ENCODE assay signal across 10 cellular contexts in the genomic region with DNA sequence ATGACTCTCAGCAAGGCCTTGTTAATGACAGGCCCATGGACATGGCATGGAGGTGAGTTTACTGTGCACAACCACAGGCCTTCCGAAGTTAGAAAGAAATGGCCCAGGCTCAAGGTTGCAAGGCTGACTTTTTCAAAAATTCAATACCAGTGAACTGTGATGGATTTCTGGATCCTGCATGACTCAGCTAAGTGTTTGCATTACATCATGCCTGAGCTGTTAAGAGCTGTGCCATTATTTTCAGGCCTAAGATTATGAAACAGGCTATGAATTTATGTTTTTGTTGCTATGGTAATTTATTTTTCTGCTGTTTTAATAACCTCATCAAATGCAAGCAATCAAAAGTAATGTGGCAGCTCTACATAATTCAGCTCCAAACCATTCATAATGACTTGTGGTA.
DNase-seq lines count a peak whose midpoint lies in the region; ATAC-seq and TF ChIP-seq lines count a peak whose summit lies in the region.
"Had no signal": no experiment of that assay in that cellular context is flagged by ENCODE, and none has a peak within 500 bp of the region (broad histone marks: within the 10 kb centered on the region; RNA-seq: fewer than 3 reads in every experiment).

No MANE protein-coding gene starts in this region.

- peak; percentile 41 to 81 (median 75) for ATAC-seq in heart left ventricle
- no peak for ATAC-seq in GM19023 (IDR thresholded peaks at IDR 0.05; ENCODE audit: unreplicated experiment)
- ATAC-seq in HG02852 (IDR thresholded peaks at IDR 0.05; ENCODE audit: unreplicated experiment) = no peak
- ATAC-seq in GM21528 (IDR thresholded peaks at IDR 0.05; ENCODE audit: low FRiP score, unreplicated experiment) = no peak

- no peaks in the 10 kb centered on the region for H3K9me3 ChIP-seq in heart left ventricle

- intact Hi-C loops in heart left ventricle (cut with DNase I) = no loop called here

- no peaks in the 10 kb centered on the region for H3K36me3 ChIP-seq in heart left ventricle

- TF ChIP-seq POLR2A in heart left ventricle (IDR thresholded peaks at IDR 0.05) = no peak

- DNase-seq in GM04503 (ENCODE audit: low read depth) (peak; percentile 71), SHP77 treated with DMSO at 0.1 percent for 48 hours (lab: John Stamatoyannopoulos, UW) (peak; percentile 63), heart left ventricle (no peak), skeletal muscle cell (ENCODE audit: low read depth) (peak; percentile 57)
- no peak for DNase-seq in effector CD4-positive, alpha-beta T cell
- DNase-seq: islet precursor cell; stimulated activated CD4-positive, alpha-beta T cell treated with anti-CD3 and anti-CD28 coated beads, Interleukin-1b, Interleukin-23, amount 100 ng/mL, for 48 hours had no signal

- H3K4me3 ChIP-seq in heart left ventricle = no peak overlapping the region
- no peak overlapping the region for H3K4me3 ChIP-seq in skeletal muscle cell (ENCODE audit: low read depth, low read length)

- peak overlapping the region in 5 of 12 donors; percentile 16 to 66 (median 35) for H3K27ac ChIP-seq in heart left ventricle

- WGBS in heart left ventricle, 4 donors = 73 to 74% (median 73%) methylated on average over 1 of the region's 1 CpG

- peaks cover 0 to 18% (median 0%) of the 10 kb centered on the region in 12 donors for H3K4me1 ChIP-seq in heart left ventricle

- peaks cover 0 to 6% (median 0%) of the 10 kb centered on the region in 9 donors for H3K27me3 ChIP-seq in heart left ventricle

- TF ChIP-seq CTCF in heart left ventricle (IDR thresholded peaks at IDR 0.05) = no peak

Comparison
In these comparisons a context has a peak if more than half of its experiments do, and no peak if none do; other contexts are left out.
1. DNase-seq: peak in GM04503 (single experiment), SHP77 treated with DMSO at 0.1 percent for 48 hours (single experiment) and skeletal muscle cell (single experiment); none in heart left ventricle (0 of 5) and effector CD4-positive, alpha-beta T cell (single experiment).
2. ATAC-seq: peak in heart left ventricle (4 of 4); none in GM19023 (single experiment), HG02852 (single experiment) and GM21528 (single experiment).